Comparison of ENCODE assay signal across 8 cellular contexts in genomic region chr5:160119142-160119904, GRCh38. TPM values are rescaled to one million over a fixed set of nuclear protein-coding genes. Genes with fewer than 3 reads are reported as not detected.
DNase-seq lines count a peak whose midpoint lies in the region; ATAC-seq, FAIRE-seq and TF ChIP-seq lines count a peak whose summit lies in the region.

Gene PWWP2A, minus strand, starts transcription at chr5:160119450. Its CDS starts 62 bp downstream, at chr5:160119388.

- TF ChIP-seq EP300 in HepG2 (IDR thresholded peaks at IDR 0.05; ENCODE audit: low read depth in 2 of 2, low read length in 2 of 2), result no peak
- TF ChIP-seq EP300 in HepG2 (CRISPR knock-in tag; IDR thresholded peaks at IDR 0.05; ENCODE audit: borderline replicate concordance), result no peak

- no peaks in the 10 kb centered on the region for H3K9me3 Mint-ChIP-seq in CD4-positive, alpha-beta T cell
- H3K9me3 Mint-ChIP-seq in activated CD4-positive, alpha-beta memory T cell treated with anti-CD3 and anti-CD28 coated beads for 36 hours, result no peaks in the 10 kb centered on the region

- peak within 1 kb of the TSS; percentile 73 for H3K4me2 ChIP-seq in HepG2 (ENCODE audit: low read depth, low read length)

- TF ChIP-seq POLR2A in HepG2 (IDR thresholded peaks at IDR 0.05; ENCODE audit: insufficient read depth in 1 of 2, low read depth in 2 of 2, low read length in 2 of 2), result peak; percentile 85 to 86

- intact Hi-C loops in CD4-positive, alpha-beta T cell (cut with DNase I, micrococcal nuclease), result loop anchor here (2.0 to 10.0 kb wide), 3 partner anchors 109 to 295 kb away; partner anchors contain the start of genes SLU7 (in 1 of the 2) and TTC1 (in 1 of the 2)
- intact Hi-C loops in activated CD4-positive, alpha-beta memory T cell treated with anti-CD3 and anti-CD28 coated beads for 36 hours (cut with micrococcal nuclease), result loop anchor here (1.0 to 2.0 kb wide), 5 partner anchors 34 to 910 kb away; partner anchors contain the start of genes RNF145, SLU7 and TTC1
- intact Hi-C loops in HepG2 (cut with micrococcal nuclease; ENCODE audit: unreplicated experiment), result loop anchor here (1.0 to 5.0 kb wide), 2 partner anchors 48 to 110 kb away; partner anchors contain the start of gene TTC1

- ATAC-seq in CD4-positive, alpha-beta T cell (ENCODE audit: poor library complexity), result peak; percentile 92
- ATAC-seq in GM19438 (IDR thresholded peaks at IDR 0.05; ENCODE audit: low read depth, unreplicated experiment) (peak; percentile 87), HG03575 (IDR thresholded peaks at IDR 0.05; ENCODE audit: extremely low read depth, insufficient number of reproducible peaks, low FRiP score, unreplicated experiment) (peak; percentile 86), HepG2 (peak; percentile 96)

- H3K27me3 ChIP-seq in CD4-positive, alpha-beta T cell (ENCODE audit: control insufficient read depth, insufficient read depth, low read length), result no peaks in the 10 kb centered on the region
- H3K27me3 ChIP-seq in HepG2 (ENCODE audit: control insufficient read depth in 1 of 2, insufficient read depth in 2 of 2, low read length in 2 of 2), result no peaks in the 10 kb centered on the region

- in situ Hi-C loops in HepG2 (cut with HindIII; ENCODE audit: extremely low pct_ligation_motif_present, low pct_unique_long_range_greater_than_20kb), result no loop called here

- TF ChIP-seq CTCF in CD4-positive, alpha-beta T cell (IDR thresholded peaks at IDR 0.05), result no peak
- TF ChIP-seq CTCF in HepG2 (CRISPR knock-in tag; IDR thresholded peaks at IDR 0.05), result no peak; the same call in 1 of the 2 replicates

- H3K27me3 Mint-ChIP-seq in CD4-positive, alpha-beta T cell, result peaks cover 8% of the 10 kb centered on the region
- H3K27me3 Mint-ChIP-seq in activated CD4-positive, alpha-beta memory T cell treated with anti-CD3 and anti-CD28 coated beads for 36 hours, result no peaks in the 10 kb centered on the region

- H3K27ac Mint-ChIP-seq in CD4-positive, alpha-beta T cell, result peak within 1 kb of the TSS; percentile 82
- peak within 1 kb of the TSS; percentile 96 for H3K27ac Mint-ChIP-seq in activated CD4-positive, alpha-beta memory T cell treated with anti-CD3 and anti-CD28 coated beads for 36 hours

- peak; percentile 99 for FAIRE-seq in HepG2 (lab: Jason Lieb, UNC)

- H4K20me1 ChIP-seq in HepG2 (ENCODE audit: insufficient read depth, low read length), result no peaks in the 10 kb centered on the region

- TF ChIP-seq RAD21 in HepG2 (CRISPR knock-in tag; IDR thresholded peaks at IDR 0.05), result peak; percentile 37

- WGBS in HepG2 (ENCODE audit: low lambda C conversion rate), result under 1% methylated on average over 23 of the region's 55 CpGs

- peaks cover 17% of the 10 kb centered on the region for H3K4me1 ChIP-seq in HepG2 (ENCODE audit: insufficient read depth, low read length)

- peak; percentile 94 to 99 (median 96) for DNase-seq in CD4-positive, alpha-beta T cell
- DNase-seq in NCI-H82 treated with DMSO at 0.1 percent for 48 hours (lab: John Stamatoyannopoulos, UW; ENCODE audit: unreplicated experiment) (peak; percentile 97), dermis microvascular lymphatic vessel endothelial cell (ENCODE audit: low read depth in 2 of 2) (peak; percentile 100), HepG2 (ENCODE audit: low spot score) (peak; percentile 100)
- DNase-seq in activated CD4-positive, alpha-beta memory T cell treated with anti-CD3 and anti-CD28 coated beads for 36 hours, result peak; percentile 98
- DNase-seq in stimulated activated CD4-positive, alpha-beta T cell treated with anti-CD3 and anti-CD28 coated beads, Interleukin-4, amount 100 ng/mL, for 1 hour, result peak; percentile 94

- BruUV-seq in HepG2 (replicated peaks; lab: Mats Ljungman, UMichigan), result no TSS peak

- H3K4me3 Mint-ChIP-seq in CD4-positive, alpha-beta T cell, result peak within 1 kb of the TSS; percentile 96
- H3K4me3 Mint-ChIP-seq in activated CD4-positive, alpha-beta memory T cell treated with anti-CD3 and anti-CD28 coated beads for 36 hours, result peak within 1 kb of the TSS; percentile 97

- H3K9ac ChIP-seq in HepG2 (ENCODE audit: insufficient read depth, low read depth, low read length), result peak within 1 kb of the TSS; percentile 92

- H3K36me3 ChIP-seq in HepG2 (replicated peaks in 1 of 2; ENCODE audit: control insufficient read depth in 1 of 2, insufficient read depth in 2 of 2, low read length in 2 of 2), result peaks cover 0 to 2% of the 10 kb centered on the region in 2 experiments; a peak in 1 of 5 replicates

- POLR2A ChIA-PET in CD4-positive, alpha-beta T cell (lab: Charles Lee), result interaction anchor here (0.7 to 1.6 kb wide), 7 partner anchors 11 to 303 kb away, joined by 3 to 10 read pairs (median 4); partner anchors contain the start of genes SLU7 and TTC1
- POLR2A ChIA-PET in activated CD4-positive, alpha-beta memory T cell treated with anti-CD3 and anti-CD28 coated beads for 36 hours (lab: Charles Lee), result interaction anchor here (0.8 to 1.2 kb wide), 4 partner anchors 10 to 913 kb away, joined by 3 to 6 read pairs (median 4); partner anchors contain the start of gene SLU7
- POLR2A ChIA-PET in HepG2 (lab: Yijun Ruan, JAX), result interaction anchor here (0.6 to 1.6 kb wide), 10 partner anchors 8 to 358 kb away, joined by 3 to 5 read pairs (median 4); partner anchors contain the start of genes SLU7 and TTC1

- H3K9me3 ChIP-seq in CD4-positive, alpha-beta T cell (ENCODE audit: control insufficient read depth, low read length), result no peaks in the 10 kb centered on the region
- H3K9me3 ChIP-seq in HepG2 (ENCODE audit: low read length), result no peaks in the 10 kb centered on the region

- H3K4me1 Mint-ChIP-seq in CD4-positive, alpha-beta T cell (ENCODE audit: low read depth), result peaks cover 20% of the 10 kb centered on the region
- peaks cover 10% of the 10 kb centered on the region for H3K4me1 Mint-ChIP-seq in activated CD4-positive, alpha-beta memory T cell treated with anti-CD3 and anti-CD28 coated beads for 36 hours (ENCODE audit: low read depth)

- H3K36me3 Mint-ChIP-seq in CD4-positive, alpha-beta T cell (ENCODE audit: low read depth), result peaks cover 32% of the 10 kb centered on the region
- H3K36me3 Mint-ChIP-seq in activated CD4-positive, alpha-beta memory T cell treated with anti-CD3 and anti-CD28 coated beads for 36 hours, result peaks cover 7% of the 10 kb centered on the region

- H3K79me2 ChIP-seq in HepG2 (ENCODE audit: insufficient read depth, low read length), result peaks cover 9% of the 10 kb centered on the region

- H3K27ac ChIP-seq in CD4-positive, alpha-beta T cell (ENCODE audit: low read depth, low read length), result peak within 1 kb of the TSS; percentile 87
- H3K27ac ChIP-seq in HepG2 (ENCODE audit: extremely low read length, insufficient read depth, low read length), result peak within 1 kb of the TSS; percentile 87

- H2AFZ ChIP-seq in HepG2 (ENCODE audit: low read length), result peak within 1 kb of the TSS; percentile 30

- peak within 1 kb of the TSS; percentile 81 to 94 (median 91) for H3K4me3 ChIP-seq in HepG2 (replicated peaks in 1 of 3; ENCODE audit: insufficient read depth in 1 of 3, low read depth in 2 of 3, low read length in 3 of 3)

- CTCF ChIA-PET in CD4-positive, alpha-beta T cell (lab: Charles Lee), result interaction anchor here (0.6 to 1.6 kb wide), 4 partner anchors 14 to 780 kb away, joined by 3 to 5 read pairs (median 4); partner anchors contain the start of gene TTC1
- CTCF ChIA-PET in activated CD4-positive, alpha-beta memory T cell treated with anti-CD3 and anti-CD28 coated beads for 36 hours (lab: Charles Lee), result interaction anchor here (0.6 to 0.7 kb wide), 2 partner anchors 207 to 945 kb away, joined by 3 read pairs; no protein-coding TSS in a partner anchor
- CTCF ChIA-PET in HepG2 (lab: Yijun Ruan, JAX; ENCODE audit: low intra/inter-chr PET ratio, low total read pairs), result no interaction called here

TF ChIP-seq in HepG2, 621 proteins besides CTCF, POLR2A, EP300 and RAD21 (continues in another document):
- no peak for TF ChIP-seq ZEB1 (IDR thresholded peaks at IDR 0.05; ENCODE audit: insufficient replicate concordance, low read depth)
- no peak for TF ChIP-seq IKZF1 (IDR thresholded peaks at IDR 0.05)
- no peak; the same call in 1 of the 2 replicates for TF ChIP-seq RARG (CRISPR knock-in tag; IDR thresholded peaks at IDR 0.05; ENCODE audit: low read depth)
- no peak for TF ChIP-seq ZNF263 (CRISPR knock-in tag; IDR thresholded peaks at IDR 0.05)

RNA-seq across cellular contexts. Expression of gene PWWP2A, which starts in this region (rescaled TPM):
- 10 to 100 TPM; 18.2 to 23.2 TPM for total RNA-seq in CD4-positive, alpha-beta T cell
- total RNA-seq in activated CD4-positive, alpha-beta memory T cell treated with anti-CD3 and anti-CD28 coated beads for 36 hours, result 10 to 100 TPM; 15.7 to 17.4 TPM
- total RNA-seq in dermis microvascular lymphatic vessel endothelial cell, result 9.0 and 12.1 TPM in 2 replicates
- total RNA-seq in HepG2 (2016; rRNA removed; fragmentation: Illumina TruSeq; extraction: Trizol), result 16.9 and 23.9 TPM in 2 replicates
- total RNA-seq in HepG2 (2016; cell fraction: cytosol; rRNA removed; fragmentation: Illumina TruSeq; extraction: Trizol; ENCODE audit: low read depth), result 6.1 and 9.3 TPM in 2 replicates
- total RNA-seq in HepG2 (2016; cell fraction: insoluble cytoplasmic fraction; rRNA removed; fragmentation: Illumina TruSeq; extraction: Trizol), result 17.5 and 18.4 TPM in 2 replicates
- 8.8 and 11.2 TPM in 2 replicates for total RNA-seq in HepG2 (2016; cell fraction: membrane; rRNA removed; fragmentation: Illumina TruSeq; extraction: Trizol)
- total RNA-seq in HepG2 (2016; cell fraction: nucleus; rRNA removed; fragmentation: Illumina TruSeq; extraction: Trizol), result 15.6 and 18.9 TPM in 2 replicates
- 5.0 and 7.3 TPM in 2 replicates for polyA plus RNA-seq in HepG2 (2011; rRNA removed)
- 3.7 and 4.1 TPM in 2 replicates for polyA plus RNA-seq in HepG2 (2011; cell fraction: cytosol; rRNA removed)
- polyA plus RNA-seq in HepG2 (2011; cell fraction: nucleus; rRNA removed), result 4.2 and 5.2 TPM in 2 replicates
- 7.9 and 8.8 TPM in 2 replicates for polyA plus RNA-seq in HepG2 (2012)
- 0.55 and 0.70 TPM in 2 replicates for polyA plus RNA-seq in HepG2 (2016; cell fraction: cytosol; fragmentation: Illumina TruSeq; extraction: Trizol; ENCODE audit: low read depth)
- polyA plus RNA-seq in HepG2 (2016; cell fraction: insoluble cytoplasmic fraction; fragmentation: Illumina TruSeq; extraction: Trizol; ENCODE audit: low read depth), result 16.1 and 17.0 TPM in 2 replicates
- 2.7 and 2.9 TPM in 2 replicates for polyA plus RNA-seq in HepG2 (2016; cell fraction: membrane; fragmentation: Illumina TruSeq; extraction: Trizol; ENCODE audit: low read depth)
- 21.8 and 26.9 TPM in 2 replicates for polyA plus RNA-seq in HepG2 (2016; cell fraction: nucleus; fragmentation: Illumina TruSeq; extraction: Trizol; ENCODE audit: insufficient read depth, low read depth)
- polyA minus RNA-seq in HepG2 (2011; rRNA and poly(A)+ RNA removed; ENCODE audit: low replicate concordance), result 8.6 and 19.9 TPM in 2 replicates
- 4.2 and 6.6 TPM in 2 replicates for polyA minus RNA-seq in HepG2 (2011; cell fraction: cytosol; rRNA and poly(A)+ RNA removed)
- 8.5 and 11.8 TPM in 2 replicates for polyA minus RNA-seq in HepG2 (2011; cell fraction: nucleus; rRNA and poly(A)+ RNA removed)

Comparison
In these comparisons a context has a peak if more than half of its experiments do, and no peak if none do; other contexts are left out.
1. Peak in every context shown above with its lines: DNase-seq, ATAC-seq, H3K4me3 ChIP-seq and H3K27ac ChIP-seq.